8 cellular contexts compared by ENCODE assay signal in the genomic region with DNA sequence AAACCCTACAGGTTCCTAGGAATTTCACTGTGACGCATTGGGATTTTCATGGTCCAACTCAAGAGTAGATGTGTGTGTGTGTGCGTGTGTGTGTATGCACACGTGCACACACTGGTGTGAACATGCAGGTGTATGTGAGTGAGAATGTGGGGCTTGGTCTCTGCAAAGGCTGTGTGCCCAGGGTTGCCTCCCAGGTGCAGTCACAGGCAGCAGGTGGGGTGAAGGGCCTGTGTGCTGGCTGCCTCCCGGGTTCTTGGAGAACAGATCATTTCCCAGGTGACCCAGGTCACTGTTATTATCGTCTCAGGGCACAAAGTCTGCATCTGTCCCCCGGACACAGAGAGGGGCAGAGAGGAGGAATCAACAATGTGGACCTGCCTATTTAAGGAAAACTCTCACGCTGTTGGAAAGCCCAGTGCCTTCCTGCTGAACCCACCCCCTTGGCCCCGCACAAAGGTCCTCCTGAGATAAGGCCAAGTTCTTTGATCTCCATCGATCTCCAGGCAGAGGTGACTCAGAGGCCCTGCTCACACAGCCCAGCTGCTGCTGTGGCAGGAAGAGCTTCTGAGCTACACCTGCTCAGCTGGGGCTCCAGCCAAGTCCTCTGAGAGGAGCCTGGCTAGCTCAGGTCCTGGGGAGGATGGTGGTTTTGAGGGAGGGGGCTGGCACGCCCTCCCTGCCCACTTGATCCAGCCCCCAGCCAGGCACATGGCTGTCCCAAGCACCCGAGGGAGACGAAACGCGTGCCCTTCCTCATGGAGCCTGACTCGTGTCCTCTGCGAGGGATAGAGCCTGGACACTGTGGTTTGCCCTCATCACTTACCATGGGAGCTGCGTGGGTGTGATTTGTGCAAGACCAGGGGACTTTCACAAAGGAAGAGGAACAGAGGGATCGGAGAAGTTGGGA.
DNase-seq lines count a peak whose midpoint lies in the region; ATAC-seq and TF ChIP-seq lines count a peak whose summit lies in the region.

No MANE protein-coding gene starts in this region.

- peaks cover 0 to 19% of the 10 kb centered on the region in 2 donors for H3K36me3 Mint-ChIP-seq in activated naive CD4-positive, alpha-beta T cell treated with anti-CD3 and anti-CD28 coated beads, Interleukin-2, amount 50 U/mL, for 72 hours
- H3K36me3 Mint-ChIP-seq in type B pancreatic cell, result no peaks in the 10 kb centered on the region
- H3K36me3 Mint-ChIP-seq in activated T-helper 17 cell treated with anti-CD3 and anti-CD28 coated beads, Interleukin-2, amount 50 U/mL, for 72 hours (ENCODE audit: low read depth), result no peaks in the 10 kb centered on the region

- DNase-seq in activated naive CD4-positive, alpha-beta T cell treated with anti-CD3 and anti-CD28 coated beads, Interleukin-2, amount 50 U/mL, for 72 hours (ENCODE audit: low spot score in 2 of 2), result no peak
- DNase-seq in activated naive CD4-positive, alpha-beta T cell (lab: John Stamatoyannopoulos, UW), result no peak
- DNase-seq in NCI-H226, result peak; percentile 10
- peak; percentile 12 for DNase-seq in glomerular visceral epithelial cell (ENCODE audit: extremely low spot score)
- no peak for DNase-seq in type B pancreatic cell (ENCODE audit: extremely low spot score, unreplicated experiment)

- H3K9me3 Mint-ChIP-seq in activated naive CD4-positive, alpha-beta T cell treated with anti-CD3 and anti-CD28 coated beads, Interleukin-2, amount 50 U/mL, for 72 hours, result peaks cover 7 to 11% of the 10 kb centered on the region in 2 donors
- H3K9me3 Mint-ChIP-seq in type B pancreatic cell, result no peaks in the 10 kb centered on the region
- peaks cover 7% of the 10 kb centered on the region for H3K9me3 Mint-ChIP-seq in activated T-helper 17 cell treated with anti-CD3 and anti-CD28 coated beads, Interleukin-2, amount 50 U/mL, for 72 hours

- ATAC-seq in activated naive CD4-positive, alpha-beta T cell treated with anti-CD3 and anti-CD28 coated beads, Interleukin-2, amount 50 U/mL, for 72 hours, result peak; percentile 10 to 39
- no peak for ATAC-seq in GM18907 (IDR thresholded peaks at IDR 0.05; ENCODE audit: unreplicated experiment)
- no peak for ATAC-seq in GM21576 (IDR thresholded peaks at IDR 0.05; ENCODE audit: unreplicated experiment)
- ATAC-seq in activated T-helper 17 cell treated with anti-CD3 and anti-CD28 coated beads, Interleukin-2, amount 50 U/mL, for 72 hours (replicated peaks), result no peak

- peak overlapping the region in 1 of 2 donors; percentile 73 for H3K27ac Mint-ChIP-seq in activated naive CD4-positive, alpha-beta T cell treated with anti-CD3 and anti-CD28 coated beads, Interleukin-2, amount 50 U/mL, for 72 hours
- no peak overlapping the region for H3K27ac Mint-ChIP-seq in type B pancreatic cell
- no peak overlapping the region for H3K27ac Mint-ChIP-seq in activated T-helper 17 cell treated with anti-CD3 and anti-CD28 coated beads, Interleukin-2, amount 50 U/mL, for 72 hours

- peak overlapping the region; percentile 48 for H3K4me3 Mint-ChIP-seq in type B pancreatic cell
- no peak overlapping the region for H3K4me3 Mint-ChIP-seq in activated T-helper 17 cell treated with anti-CD3 and anti-CD28 coated beads, Interleukin-2, amount 50 U/mL, for 72 hours

- H3K27me3 Mint-ChIP-seq in type B pancreatic cell, result peaks cover 17% of the 10 kb centered on the region
- no peaks in the 10 kb centered on the region for H3K27me3 Mint-ChIP-seq in activated T-helper 17 cell treated with anti-CD3 and anti-CD28 coated beads, Interleukin-2, amount 50 U/mL, for 72 hours

- peak; percentile 12 for TF ChIP-seq CTCF in type B pancreatic cell (conservative IDR thresholded peaks at IDR 0.05)

- H3K4me1 Mint-ChIP-seq in type B pancreatic cell (ENCODE audit: unreplicated experiment), result peaks cover 54% of the 10 kb centered on the region
- H3K4me1 Mint-ChIP-seq in activated T-helper 17 cell treated with anti-CD3 and anti-CD28 coated beads, Interleukin-2, amount 50 U/mL, for 72 hours, result peaks cover 9% of the 10 kb centered on the region

Comparison
In these comparisons a context has a peak if more than half of its experiments do, and no peak if none do; other contexts are left out.
1. ATAC-seq: peak in activated naive CD4-positive, alpha-beta T cell treated with anti-CD3 and anti-CD28 coated beads, Interleukin-2, amount 50 U/mL, for 72 hours (2 of 2); none in GM18907 (single experiment), GM21576 (single experiment) and activated T-helper 17 cell treated with anti-CD3 and anti-CD28 coated beads, Interleukin-2, amount 50 U/mL, for 72 hours (single experiment).
2. DNase-seq: peak in NCI-H226 (single experiment) and glomerular visceral epithelial cell (single experiment); none in activated naive CD4-positive, alpha-beta T cell treated with anti-CD3 and anti-CD28 coated beads, Interleukin-2, amount 50 U/mL, for 72 hours (0 of 2), activated naive CD4-positive, alpha-beta T cell (0 of 4) and type B pancreatic cell (single experiment).